1 cellular context compared by ENCODE assay signal in the genomic region with DNA sequence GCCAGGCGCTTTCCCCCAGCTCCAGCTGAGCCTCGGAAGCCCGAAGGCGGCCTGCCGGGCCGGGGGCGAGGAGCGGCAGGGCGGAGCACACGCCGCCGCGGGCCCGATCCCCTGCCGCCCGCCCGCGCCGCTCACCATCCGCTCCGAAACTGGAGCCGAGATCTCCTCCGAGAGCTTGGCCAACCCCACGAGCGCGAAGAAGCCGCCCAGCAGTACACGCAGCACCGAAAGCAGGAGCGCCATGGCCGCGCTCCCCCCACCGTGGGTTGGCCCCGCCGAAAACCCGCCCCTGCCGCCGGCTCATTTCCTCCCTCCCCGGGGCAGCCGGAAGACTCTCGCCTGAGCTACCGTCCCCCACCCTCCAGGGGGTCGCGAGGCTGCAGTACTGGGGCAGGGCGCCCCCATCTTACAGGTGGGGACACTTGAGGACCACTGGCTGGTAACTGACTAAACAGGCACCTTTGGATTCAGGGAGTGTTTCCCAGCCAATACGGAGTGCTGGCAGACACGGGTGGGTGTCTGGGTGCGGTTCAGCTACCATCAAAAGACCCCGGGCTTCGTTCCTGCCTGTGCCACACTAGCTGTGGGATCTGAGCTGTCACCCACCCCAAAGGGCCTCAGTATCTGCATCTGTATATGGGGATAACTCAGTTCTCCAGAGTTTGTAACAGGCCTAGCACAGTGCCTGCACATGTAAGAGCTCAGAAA.
A peak's percentile ranks its signal among the peaks of the same experiment; 100 is the strongest.
TF ChIP-seq lines count a peak whose summit lies in the region.

Gene TMEM35B (minus strand): TSS at position 285 of the 708 bp plus-strand sequence. CDS start 42 bp downstream, at position 243.

TF ChIP-seq in GM12878, 131 proteins besides CTCF, POLR2A, EP300 and RAD21 (continued from another document and continues in another):
- TF ChIP-seq SPI1 (IDR thresholded peaks at IDR 0.05; ENCODE audit: borderline replicate concordance, insufficient read depth, low read depth, low read length): peak; percentile 34; the same call in 1 of the 2 replicates
- no peak for TF ChIP-seq NR2C2 (IDR thresholded peaks at IDR 0.05; ENCODE audit: borderline replicate concordance, control insufficient read depth, insufficient read length, low read depth)
- TF ChIP-seq HCFC1 (IDR thresholded peaks at IDR 0.05; ENCODE audit: low read length): no peak
- TF ChIP-seq BCL3 (IDR thresholded peaks at IDR 0.05; ENCODE audit: borderline replicate concordance, insufficient read depth, low read depth, low read length, poor library complexity, severe bottlenecking): peak; percentile 52
- TF ChIP-seq MLLT1 (IDR thresholded peaks at IDR 0.05): 0 out of 2 replicates have a peak, but pooled peaks have one; percentile 27
- no peak for TF ChIP-seq IRF5 (IDR thresholded peaks at IDR 0.05; ENCODE audit: borderline replicate concordance)
- TF ChIP-seq ATF2 (IDR thresholded peaks at IDR 0.05; ENCODE audit: low read length): no peak
- TF ChIP-seq ZZZ3 (IDR thresholded peaks at IDR 0.05; ENCODE audit: control insufficient read depth, insufficient read length, low read depth): no peak
- TF ChIP-seq TCF7 (IDR thresholded peaks at IDR 0.05; ENCODE audit: borderline replicate concordance): no peak
- TF ChIP-seq BRCA1 (IDR thresholded peaks at IDR 0.05; ENCODE audit: low read depth, low read length): no peak
- TF ChIP-seq ZNF217 (IDR thresholded peaks at IDR 0.05): no peak
- TF ChIP-seq MEF2B (IDR thresholded peaks at IDR 0.05; ENCODE audit: partially characterized antibody, poor library complexity, severe bottlenecking): peak; percentile 45
- 0 out of 2 replicates have a peak, but pooled peaks have one; percentile 27 for TF ChIP-seq TARDBP (IDR thresholded peaks at IDR 0.05; ENCODE audit: borderline replicate concordance)
- TF ChIP-seq CHD2 (IDR thresholded peaks at IDR 0.05; ENCODE audit: borderline replicate concordance, low read depth, low read length): 0 out of 2 replicates have a peak, but pooled peaks have one; percentile 20
- TF ChIP-seq HSF1 (IDR thresholded peaks at IDR 0.05; ENCODE audit: low read depth, low read length): no peak
- TF ChIP-seq ZBED1 (IDR thresholded peaks at IDR 0.05; ENCODE audit: borderline replicate concordance): no peak
- peak; percentile 20 for TF ChIP-seq SP1 (IDR thresholded peaks at IDR 0.05; ENCODE audit: low read depth, low read length)
- peak; percentile 94 for TF ChIP-seq YY1 (IDR thresholded peaks at IDR 0.05; ENCODE audit: low read depth, low read length)
- peak; percentile 81; the same call in 1 of the 2 replicates for TF ChIP-seq GATAD2B (conservative IDR thresholded peaks at IDR 0.05; ENCODE audit: low read depth)
- peak; percentile 43; the same call in 1 of the 2 replicates for TF ChIP-seq RUNX3 (IDR thresholded peaks at IDR 0.05; ENCODE audit: low read length)
- 0 out of 2 replicates have a peak, but pooled peaks have one; percentile 73 for TF ChIP-seq ZNF207 (IDR thresholded peaks at IDR 0.05; ENCODE audit: borderline replicate concordance)
- TF ChIP-seq MYC (IDR thresholded peaks at IDR 0.05; ENCODE audit: insufficient read depth, insufficient read length, insufficient replicate concordance, low read length, severe bottlenecking): peak; percentile 19
- TF ChIP-seq NR2F1 (conservative IDR thresholded peaks at IDR 0.05): peak; percentile 41; the same call in 1 of the 2 replicates
- TF ChIP-seq POLR2AphosphoS2 (IDR thresholded peaks at IDR 0.05; ENCODE audit: low read depth, low read length): peak; percentile 89; the same call in 1 of the 2 replicates
- 0 out of 2 replicates have a peak, but pooled peaks have one; percentile 36 for TF ChIP-seq IRF3 (IDR thresholded peaks at IDR 0.05)
- 0 out of 2 replicates have a peak, but pooled peaks have one; percentile 22 for TF ChIP-seq TCF3 (IDR thresholded peaks at IDR 0.05; ENCODE audit: borderline replicate concordance, insufficient read depth, low read depth, low read length)
- TF ChIP-seq CEBPB (IDR thresholded peaks at IDR 0.05; ENCODE audit: borderline replicate concordance in 1 of 2, low read depth in 2 of 2, low read length in 2 of 2): no peak
- TF ChIP-seq MTA2 (IDR thresholded peaks at IDR 0.05; ENCODE audit: low read depth): peak; percentile 38; the same call in 1 of the 2 replicates
- TF ChIP-seq CUX1 (IDR thresholded peaks at IDR 0.05; ENCODE audit: insufficient replicate concordance, low read depth, low read length): no peak
- TF ChIP-seq SMC3 (IDR thresholded peaks at IDR 0.05; ENCODE audit: borderline replicate concordance, low read length): no peak
- no peak for TF ChIP-seq SMAD5 (IDR thresholded peaks at IDR 0.05; ENCODE audit: low read depth)
- no peak for TF ChIP-seq RBBP5 (conservative IDR thresholded peaks at IDR 0.05)
- peak; percentile 46; the same call in 1 of the 2 replicates for TF ChIP-seq CREB1 (IDR thresholded peaks at IDR 0.05; ENCODE audit: low read depth)
- no peak for TF ChIP-seq ZNF384 (IDR thresholded peaks at IDR 0.05; ENCODE audit: borderline replicate concordance, low read depth, low read length)
- TF ChIP-seq EGR1 (IDR thresholded peaks at IDR 0.05; ENCODE audit: borderline replicate concordance in 1 of 2, low read depth in 2 of 2, low read length in 2 of 2): 0 out of 3 replicates have a peak, but pooled peaks of 1 of the 2 experiments have one; percentile 21
- TF ChIP-seq CREM (IDR thresholded peaks at IDR 0.05; ENCODE audit: low read depth): peak; percentile 40; the same call in 1 of the 2 replicates
- peak; percentile 58 for TF ChIP-seq KLF5 (IDR thresholded peaks at IDR 0.05; ENCODE audit: partially characterized antibody)
- TF ChIP-seq NBN (IDR thresholded peaks at IDR 0.05): peak; percentile 59; the same call in 1 of the 2 replicates
- TF ChIP-seq LARP7 (IDR thresholded peaks at IDR 0.05): peak; percentile 75
- TF ChIP-seq, protein P1, sequence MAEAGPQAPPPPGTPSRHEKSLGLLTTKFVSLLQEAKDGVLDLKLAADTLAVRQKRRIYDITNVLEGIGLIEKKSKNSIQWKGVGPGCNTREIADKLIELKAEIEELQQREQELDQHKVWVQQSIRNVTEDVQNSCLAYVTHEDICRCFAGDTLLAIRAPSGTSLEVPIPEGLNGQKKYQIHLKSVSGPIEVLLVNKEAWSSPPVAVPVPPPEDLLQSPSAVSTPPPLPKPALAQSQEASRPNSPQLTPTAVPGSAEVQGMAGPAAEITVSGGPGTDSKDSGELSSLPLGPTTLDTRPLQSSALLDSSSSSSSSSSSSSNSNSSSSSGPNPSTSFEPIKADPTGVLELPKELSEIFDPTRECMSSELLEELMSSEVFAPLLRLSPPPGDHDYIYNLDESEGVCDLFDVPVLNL (IDR thresholded peaks at IDR 0.05; ENCODE audit: low read depth, low read length): no peak; the same call in 1 of the 2 replicates
- no peak for TF ChIP-seq ASH2L (IDR thresholded peaks at IDR 0.05; ENCODE audit: borderline replicate concordance, low read depth)
